In genomic region chr9:131279927-131280530, GRCh38 we compare ENCODE assay signal across 15 cellular contexts. TPM values are rescaled to one million over a fixed set of nuclear protein-coding genes. Genes with fewer than 3 reads are reported as not detected.
"Had no signal": no experiment of that assay in that cellular context is flagged by ENCODE, and none has a peak within 500 bp of the region (broad histone marks: within the 10 kb centered on the region; RNA-seq: fewer than 3 reads in every experiment).

No MANE protein-coding gene starts in this region.

- H3K27ac ChIP-seq: body of pancreas, ovary, thoracic aorta, upper lobe of right lung had no signal

- DNase-seq: activated CD4-positive, alpha-beta T cell treated with anti-CD3 and anti-CD28 coated beads, Interleukin-2, amount 50 U/mL, for 4 hours; activated naive CD4-positive, alpha-beta T cell treated with anti-CD3 and anti-CD28 coated beads, Interleukin-2, amount 50 U/mL, for 16 hours; amniotic stem cell; dermis blood vessel endothelial cell; endodermal cell; erythroblast; nephron progenitor cell; ovary; upper lobe of right lung had no signal

- H3K9me3 Mint-ChIP-seq: activated T-helper 2 cell treated with anti-CD3 and anti-CD28 coated beads, Interferon-gamma antibody, Interleukin-2, Interleukin-4, amounts not matched to agents 10 μg/mL and 5 μg/mL and 100 μg/mL, durations not matched to agents 14 hours and 24 hours and 36 hours; central memory CD8-positive, alpha-beta T cell; endodermal cell; nephron progenitor cell; stimulated activated effector memory CD8-positive, alpha-beta T cell treated with anti-CD3 and anti-CD28 coated beads, Interleukin-12 subunit alpha, Interleukin-12 subunit beta, amount 100 ng/mL, for 72 hours had no signal

- H3K4me3 Mint-ChIP-seq: endodermal cell had no signal

- H3K27ac Mint-ChIP-seq: activated T-helper 2 cell treated with anti-CD3 and anti-CD28 coated beads, Interferon-gamma antibody, Interleukin-2, Interleukin-4, amounts not matched to agents 10 μg/mL and 5 μg/mL and 100 μg/mL, durations not matched to agents 14 hours and 24 hours and 36 hours; endodermal cell; nephron progenitor cell had no signal

- H3K27me3 Mint-ChIP-seq: central memory CD8-positive, alpha-beta T cell had no signal

- ATAC-seq: activated CD4-positive, CD25-positive, alpha-beta regulatory T cell treated with anti-CD3 and anti-CD28 coated beads, Interleukin-2, amount 50 U/mL, for 24 hours; body of pancreas; stimulated activated effector memory CD8-positive, alpha-beta T cell treated with anti-CD3 and anti-CD28 coated beads, Interleukin-12 subunit alpha, Interleukin-12 subunit beta, amount 100 ng/mL, for 72 hours; upper lobe of right lung had no signal

- H3K36me3 ChIP-seq: ovary, thoracic aorta, upper lobe of right lung had no signal

- H3K4me3 ChIP-seq: body of pancreas, ovary, thoracic aorta, upper lobe of right lung had no signal

- H3K4me1 ChIP-seq: upper lobe of right lung had no signal

- H3K27me3 ChIP-seq: ovary had no signal

- H3K9me3 ChIP-seq: body of pancreas, ovary, thoracic aorta, upper lobe of right lung had no signal

RNA-seq across cellular contexts. Expression of gene PLPP7, which starts 9.5 kb away (rescaled TPM):
- total RNA-seq: activated T-helper 2 cell treated with anti-CD3 and anti-CD28 coated beads, Interferon-gamma antibody, Interleukin-2, Interleukin-4, amounts not matched to agents 10 μg/mL and 5 μg/mL and 100 μg/mL, durations not matched to agents 14 hours and 24 hours and 36 hours had no signal
